Comparison of ENCODE assay signal across 8 cellular contexts in genomic region chr3:8996681-8997121, GRCh38. TPM values are rescaled to one million over a fixed set of nuclear protein-coding genes. Genes with fewer than 3 reads are reported as not detected.
DNase-seq lines count a peak whose midpoint lies in the region; ATAC-seq and TF ChIP-seq lines count a peak whose summit lies in the region.
"Had no signal": no experiment of that assay in that cellular context is flagged by ENCODE, and none has a peak within 500 bp of the region (broad histone marks: within the 10 kb centered on the region; RNA-seq: fewer than 3 reads in every experiment).

No MANE protein-coding gene starts in this region.

- H3K4me3 ChIP-seq in fibroblast of mammary gland (ENCODE audit: control insufficient read depth, low read depth, low read length): no peak overlapping the region
- no peak overlapping the region for H3K4me3 ChIP-seq in smooth muscle cell

- no peaks in the 10 kb centered on the region for H3K36me3 ChIP-seq in smooth muscle cell (ENCODE audit: low read depth)

- in situ Hi-C loops in SK-MEL-5 (cut with HindIII; ENCODE audit: low pct_unique_long_range_greater_than_20kb, low sequenced_read_pairs): loop anchor here (25.0 kb wide), 1 partner anchor 316 kb away; no protein-coding TSS in a partner anchor

- H3K4me2 ChIP-seq in smooth muscle cell: no peak overlapping the region

- H4K20me1 ChIP-seq in smooth muscle cell (ENCODE audit: low read depth): no peaks in the 10 kb centered on the region

- peak; percentile 10 for DNase-seq in SK-MEL-5 (ENCODE audit: low read depth, low spot score)
- DNase-seq in fibroblast of mammary gland (ENCODE audit: low read depth): peak; percentile 68
- DNase-seq in mucosa of gallbladder (ENCODE audit: low spot score): peak; percentile 52
- DNase-seq in ureter (ENCODE audit: low spot score): peak; percentile 56
- DNase-seq in activated T-cell treated with anti-CD3 and anti-CD28 coated beads, Interleukin-2, amount 50 U/mL, for 48 hours: no peak
- DNase-seq in smooth muscle cell (lab: John Stamatoyannopoulos, UW; ENCODE audit: unreplicated experiment): no peak
- DNase-seq: activated naive CD4-positive, alpha-beta T cell had no signal

- no peaks in the 10 kb centered on the region for H3K79me2 ChIP-seq in smooth muscle cell (ENCODE audit: low read depth)

- H3K27me3 ChIP-seq in smooth muscle cell (ENCODE audit: low read depth): no peaks in the 10 kb centered on the region

- TF ChIP-seq CTCF in fibroblast of mammary gland (conservative IDR thresholded peaks at IDR 0.05; ENCODE audit: control insufficient read depth, insufficient read depth, low read depth, low read length): peak; percentile 51
- TF ChIP-seq CTCF in smooth muscle cell (IDR thresholded peaks at IDR 0.05; ENCODE audit: borderline replicate concordance, insufficient read depth, poor library complexity, severe bottlenecking): no peak

- H2AFZ ChIP-seq in smooth muscle cell (ENCODE audit: low read depth): no peak overlapping the region

- no peaks in the 10 kb centered on the region for H3F3A ChIP-seq in smooth muscle cell (ENCODE audit: low read depth)

- no peaks in the 10 kb centered on the region for H3K4me1 ChIP-seq in smooth muscle cell (ENCODE audit: low read depth)

- no peaks in the 10 kb centered on the region for H3K9me3 ChIP-seq in smooth muscle cell (replicated peaks; ENCODE audit: low read depth)

- ATAC-seq in GM18867 (IDR thresholded peaks at IDR 0.05; ENCODE audit: unreplicated experiment): no peak

- H3K9ac ChIP-seq in smooth muscle cell (ENCODE audit: low read depth): no peak overlapping the region

- H3K27ac ChIP-seq in smooth muscle cell (ENCODE audit: low read depth): no peak overlapping the region

- WGBS in smooth muscle cell (ENCODE audit: low lambda C conversion rate): 53% methylated on average over 12 of the region's 12 CpGs

RNA-seq across cellular contexts. Expression of gene RAD18, which starts 33.4 kb away (rescaled TPM):
- total RNA-seq in SK-MEL-5 (2014; rRNA removed; shearing (Covaris generic)): 17.5 and 26.6 TPM in 2 replicates
- 7.4 and 13.0 TPM in 2 replicates for polyA plus RNA-seq in SK-MEL-5 (2015; cell fraction: cytosol; rRNA removed)
- polyA plus RNA-seq in SK-MEL-5 (2015; cell fraction: nucleus; rRNA removed): 26.1 and 34.2 TPM in 2 replicates
- total RNA-seq in mucosa of gallbladder: 8.8 TPM
- 9.4 TPM for total RNA-seq in ureter
- total RNA-seq in smooth muscle cell: 13.4 and 16.0 TPM in 2 replicates
- 8.9 and 11.3 TPM in 2 replicates for polyA plus RNA-seq in smooth muscle cell

Comparison
In these comparisons a context has a peak if more than half of its experiments do, and no peak if none do; other contexts are left out.
1. DNase-seq: peak in SK-MEL-5 (single experiment), fibroblast of mammary gland (single experiment), mucosa of gallbladder (single experiment) and ureter (single experiment); none in activated T-cell treated with anti-CD3 and anti-CD28 coated beads, Interleukin-2, amount 50 U/mL, for 48 hours (0 of 2) and smooth muscle cell (single experiment).